In the genomic region with DNA sequence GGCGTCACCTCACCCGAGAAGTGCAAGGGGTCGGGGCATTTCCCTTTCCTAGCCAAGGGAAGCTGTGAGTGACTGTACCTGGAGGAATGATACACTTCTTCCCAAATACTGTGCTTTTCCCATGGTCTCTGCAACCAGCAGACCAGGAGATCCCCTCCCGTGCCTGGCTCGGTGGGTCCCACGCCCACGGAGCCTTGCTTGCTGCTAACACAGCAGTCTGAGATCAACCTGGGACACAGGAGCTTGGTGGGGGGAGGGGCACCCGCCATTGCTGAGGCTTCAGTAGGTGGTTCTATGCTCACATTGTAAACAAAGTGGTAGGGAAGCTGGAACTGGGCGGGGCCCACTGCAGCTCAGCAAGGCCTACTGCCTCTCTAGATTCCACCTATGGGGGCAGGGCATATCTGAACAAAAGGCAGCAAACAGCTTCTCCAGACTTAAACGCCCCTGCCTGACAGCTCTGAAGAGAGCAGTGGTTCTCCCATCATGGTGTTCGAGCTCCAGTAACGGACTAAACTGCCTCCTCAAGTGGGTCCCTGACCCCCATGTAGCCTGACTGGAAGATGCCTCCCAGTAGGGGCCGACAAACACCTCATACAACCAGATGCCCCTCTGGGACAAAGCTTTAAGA, we compare ENCODE assay signal across 19 cellular contexts.
"Had no signal": no experiment of that assay in that cellular context is flagged by ENCODE, and none has a peak within 500 bp of the region (broad histone marks: within the 10 kb centered on the region; RNA-seq: fewer than 3 reads in every experiment).

No MANE protein-coding gene starts in this region.

- H3K9me3 ChIP-seq: adrenal gland, esophagus squamous epithelium, right atrium auricular region, thyroid gland had no signal

- H3K4me1 ChIP-seq: adrenal gland, esophagus squamous epithelium, left ventricle myocardium inferior, right atrium auricular region, thyroid gland had no signal

- ATAC-seq: activated CD8-positive, alpha-beta T cell treated with anti-CD3 and anti-CD28 coated beads, Interleukin-2, amount 10 ng/mL, durations not matched to agents 7 days and 5 days; natural killer cell; stimulated activated naive B cell treated with anti-CD40 and anti-IgM and Interleukin-4, amounts not matched to agents 10 μg/mL and 1 μg/mL and 100 μg/mL, for 72 hours; WTC11 had no signal

- H3K27ac ChIP-seq: adrenal gland, esophagus squamous epithelium, hepatocyte, left ventricle myocardium inferior, right atrium auricular region, skin epidermis, thyroid gland had no signal

- H3K79me2 ChIP-seq: hepatocyte had no signal

- H2AFZ ChIP-seq: hepatocyte had no signal

- H3K4me3 ChIP-seq: adrenal gland, esophagus squamous epithelium, hepatocyte, left ventricle myocardium inferior, right atrium auricular region, skin epidermis, thyroid gland had no signal

- DNase-seq: activated CD4-positive, alpha-beta T cell treated with anti-CD3 and anti-CD28 coated beads, Interleukin-2, amount 10 ng/mL, durations not matched to agents 24 days and 14 days; activated CD8-positive, alpha-beta memory T cell treated with anti-CD3 and anti-CD28 coated beads, Interleukin-2, amount 50 U/mL, for 4 hours; activated CD8-positive, alpha-beta T cell treated with anti-CD3 and anti-CD28 coated beads, Interleukin-2, amount 10 ng/mL, durations not matched to agents 7 days and 5 days; activated effector memory CD4-positive, alpha-beta T cell treated with anti-CD3 and anti-CD28 coated beads, Interleukin-2, amount 50 U/mL, for 16 hours; activated T-cell treated with anti-CD3 and anti-CD28 coated beads, Interleukin-2, amount 50 U/mL, for 48 hours; adrenal gland; esophagus squamous epithelium; kidney; left ventricle myocardium inferior; natural killer cell; nucleus accumbens; stimulated activated CD4-positive, alpha-beta T cell treated with anti-CD3 and anti-CD28 coated beads, Interleukin-15, amount 100 ng/mL, for 24 hours; stimulated activated CD4-positive, alpha-beta T cell treated with anti-CD3 and anti-CD28 coated beads, Interleukin-4, amount 100 ng/mL, for 1 hour; stimulated activated naive B cell treated with anti-CD40 and anti-IgM and Interleukin-4, amounts not matched to agents 10 μg/mL and 1 μg/mL and 100 μg/mL, for 72 hours; thyroid gland had no signal

- H3K27me3 ChIP-seq: adrenal gland, esophagus squamous epithelium, hepatocyte, right atrium auricular region, thyroid gland had no signal

- H3K4me2 ChIP-seq: hepatocyte had no signal

- H3K36me3 ChIP-seq: adrenal gland, esophagus squamous epithelium, left ventricle myocardium inferior, right atrium auricular region, thyroid gland had no signal
